27 cellular contexts compared by ENCODE assay signal in the genomic region with DNA sequence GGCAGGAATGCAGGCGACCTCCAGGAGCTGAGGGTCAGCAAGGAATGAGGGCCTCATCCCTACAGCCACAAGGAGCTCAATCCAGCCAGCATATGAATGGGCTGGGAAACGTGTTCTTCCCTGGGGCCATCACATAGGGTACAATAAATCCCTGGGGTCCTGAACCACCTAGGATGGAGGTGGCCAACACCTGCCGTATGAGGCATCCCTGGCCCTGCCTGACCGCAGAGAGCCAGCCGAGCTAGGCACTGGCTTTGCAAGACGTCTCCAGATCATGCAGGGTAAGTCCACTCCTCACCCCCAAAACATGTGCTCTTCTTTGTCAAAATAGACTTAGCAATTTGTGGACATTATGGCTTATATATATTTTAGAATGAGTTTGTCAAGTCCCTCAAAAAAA.
"Had no signal": no experiment of that assay in that cellular context is flagged by ENCODE, and none has a peak within 500 bp of the region (broad histone marks: within the 10 kb centered on the region; RNA-seq: fewer than 3 reads in every experiment).

No MANE protein-coding gene starts in this region.

- H3K4me3 ChIP-seq: coronary artery, dorsolateral prefrontal cortex had no signal

- H3K27me3 ChIP-seq: brain microvascular endothelial cell had no signal

- H3K4me1 Mint-ChIP-seq: activated T-helper 17 cell treated with anti-CD3 and anti-CD28 coated beads, Interleukin-2, amount 50 U/mL, for 72 hours had no signal

- H3K9me3 Mint-ChIP-seq: activated CD8-positive, alpha-beta T cell treated with anti-CD3 and anti-CD28 coated beads for 36 hours; activated T-helper 17 cell treated with anti-CD3 and anti-CD28 coated beads, Interleukin-2, amount 50 U/mL, for 72 hours; central memory CD8-positive, alpha-beta T cell; dendritic cell treated with granulocyte-macrophage colony-stimulating factor and Interleukin-4, amounts not matched to agents 40 ng/mL and 50 ng/mL, for 4 days had no signal

- H3K36me3 Mint-ChIP-seq: activated naive CD8-positive, alpha-beta T cell had no signal

- H3K27ac ChIP-seq: brain microvascular endothelial cell, coronary artery, dorsolateral prefrontal cortex had no signal

- H3K36me3 ChIP-seq: brain microvascular endothelial cell had no signal

- H3K4me3 Mint-ChIP-seq: activated CD8-positive, alpha-beta T cell treated with anti-CD3 and anti-CD28 coated beads for 36 hours; activated naive CD8-positive, alpha-beta T cell; activated T-cell treated with anti-CD3 and anti-CD28 coated beads, Interleukin-2, amount 50 U/mL, for 4 hours; activated T-helper 17 cell treated with anti-CD3 and anti-CD28 coated beads, Interleukin-2, amount 50 U/mL, for 72 hours; central memory CD8-positive, alpha-beta T cell; dendritic cell treated with granulocyte-macrophage colony-stimulating factor and Interleukin-4, amounts not matched to agents 40 ng/mL and 50 ng/mL, for 4 days; endodermal cell had no signal

- H3K27ac Mint-ChIP-seq: activated CD8-positive, alpha-beta T cell treated with anti-CD3 and anti-CD28 coated beads for 36 hours; activated naive CD8-positive, alpha-beta T cell; activated T-helper 17 cell treated with anti-CD3 and anti-CD28 coated beads, Interleukin-2, amount 50 U/mL, for 72 hours; dendritic cell treated with granulocyte-macrophage colony-stimulating factor and Interleukin-4, amounts not matched to agents 40 ng/mL and 50 ng/mL, for 4 days; endodermal cell had no signal

- DNase-seq: activated CD4-positive, alpha-beta T cell treated with anti-CD3 and anti-CD28 coated beads for 4 hours; activated CD4-positive, alpha-beta T cell treated with anti-CD3 and anti-CD28 coated beads, Interleukin-2, amount 50 U/mL, for 1 hour; activated CD4-positive, alpha-beta T cell treated with anti-CD3 and anti-CD28 coated beads, Interleukin-2, amount 50 U/mL, for 48 hours; activated CD4-positive, CD25-positive, alpha-beta regulatory T cell; activated CD4-positive, CD25-positive, alpha-beta regulatory T cell treated with anti-CD3 and anti-CD28 coated beads, Interleukin-2, amount 50 U/mL, for 72 hours; activated CD8-positive, alpha-beta memory T cell treated with anti-CD3 and anti-CD28 coated beads for 24 hours; activated CD8-positive, alpha-beta T cell treated with anti-CD3 and anti-CD28 coated beads for 36 hours; activated effector memory CD4-positive, alpha-beta T cell treated with Interleukin-2 at 50 U/mL for 16 hours; activated gamma-delta T cell treated with Interleukin-2 at 50 U/mL for 16 hours; activated naive CD4-positive, alpha-beta T cell treated with anti-CD3 and anti-CD28 coated beads, Interleukin-2, amount 50 U/mL, for 16 hours; activated naive CD4-positive, alpha-beta T cell treated with Interleukin-2 at 50 U/mL for 16 hours; activated T-cell treated with anti-CD3 and anti-CD28 coated beads, Interleukin-2, amount 50 U/mL, for 4 hours; amniotic stem cell; anterior cingulate cortex; brain microvascular endothelial cell; dorsolateral prefrontal cortex; effector memory CD4-positive, alpha-beta T cell; endodermal cell; foreskin fibroblast; head of caudate nucleus; T-helper 2 cell had no signal

- ATAC-seq: activated CD8-positive, alpha-beta T cell treated with anti-CD3 and anti-CD28 coated beads for 36 hours; activated T-cell treated with anti-CD3 and anti-CD28 coated beads, Interleukin-2, amount 50 U/mL, for 4 hours; activated T-helper 17 cell treated with anti-CD3 and anti-CD28 coated beads, Interleukin-2, amount 50 U/mL, for 72 hours; esophagus mucosa had no signal
